11 cellular contexts compared by ENCODE assay signal in genomic region chr16:81519298-81520150, GRCh38.
DNase-seq lines count a peak whose midpoint lies in the region; ATAC-seq and TF ChIP-seq lines count a peak whose summit lies in the region.
"Had no signal": no experiment of that assay in that cellular context is flagged by ENCODE, and none has a peak within 500 bp of the region (broad histone marks: within the 10 kb centered on the region; RNA-seq: fewer than 3 reads in every experiment).

No MANE protein-coding gene starts in this region.

- intact Hi-C loops in Right ventricle myocardium superior (cut with DNase I) = no loop called here
- intact Hi-C loops in right cardiac atrium (cut with DNase I) = no loop called here
- intact Hi-C loops in upper lobe of right lung (cut with DNase I) = no loop called here

- peak; percentile 42 for ATAC-seq in Right ventricle myocardium superior (ENCODE audit: poor library complexity)
- ATAC-seq in right cardiac atrium = no peak
- ATAC-seq in upper lobe of right lung = peak; percentile 62
- ATAC-seq in GM18907 (IDR thresholded peaks at IDR 0.05; ENCODE audit: unreplicated experiment) = no peak

- TF ChIP-seq CTCF in RWPE1 (conservative IDR thresholded peaks at IDR 0.05; ENCODE audit: low read depth) (no peak), upper lobe of right lung (IDR thresholded peaks at IDR 0.05) (no peak)

- WGBS in right cardiac atrium = 84% methylated on average over 9 of the region's 9 CpGs

- H3K4me3 ChIP-seq in right cardiac atrium (ENCODE audit: low read length) (no peak overlapping the region), upper lobe of right lung (no peak overlapping the region)

- no peak for DNase-seq in Right ventricle myocardium superior
- DNase-seq in right cardiac atrium = no peak
- no peak for DNase-seq in RWPE1 (ENCODE audit: low spot score)
- DNase-seq in islet precursor cell = peak; percentile 69
- DNase-seq in upper lobe of right lung = peak; percentile 51
- no peak for DNase-seq in NCI-H1048 (lab: John Stamatoyannopoulos, UW)
- no peak for DNase-seq in NCI-H1092 (lab: John Stamatoyannopoulos, UW)
- DNase-seq: activated CD4-positive, alpha-beta T cell treated with anti-CD3 and anti-CD28 coated beads for 1 hour; NCI-H526 treated with DMSO at 0.1 percent for 48 hours; nephron progenitor cell had no signal

- POLR2A ChIA-PET in RWPE1 (lab: Yijun Ruan, JAX; ENCODE audit: low non-redundant PET) = interaction anchor here (0.7 kb wide), 1 partner anchor 20 kb away, joined by 4 read pairs; no protein-coding TSS in a partner anchor

- H3K4me1 ChIP-seq in right cardiac atrium (ENCODE audit: control insufficient read depth, insufficient read depth, low read length) (peaks cover 7% of the 10 kb centered on the region), upper lobe of right lung (peaks cover 30% of the 10 kb centered on the region)

- H3K27ac ChIP-seq in right cardiac atrium (ENCODE audit: low read length) (no peak overlapping the region), RWPE1 (peak overlapping the region; percentile 44), upper lobe of right lung (no peak overlapping the region)

- H3K27me3 ChIP-seq in right cardiac atrium (ENCODE audit: control insufficient read depth, insufficient read depth) (no peaks in the 10 kb centered on the region), upper lobe of right lung (no peaks in the 10 kb centered on the region)

- CTCF ChIA-PET in RWPE1 (lab: Yijun Ruan, JAX) = interaction anchor here (0.6 kb wide), 1 partner anchor 204 kb away, joined by 3 read pairs; no protein-coding TSS in a partner anchor

- H3K9me3 ChIP-seq in right cardiac atrium (ENCODE audit: control insufficient read depth, low read length) (no peaks in the 10 kb centered on the region), upper lobe of right lung (no peaks in the 10 kb centered on the region)

- H3K36me3 ChIP-seq in upper lobe of right lung = no peaks in the 10 kb centered on the region

Comparison
In these comparisons a context has a peak if more than half of its experiments do, and no peak if none do; other contexts are left out.
1. ATAC-seq: peak in Right ventricle myocardium superior (single experiment) and upper lobe of right lung (single experiment); none in right cardiac atrium (0 of 2) and GM18907 (single experiment).
2. DNase-seq: peak in islet precursor cell (single experiment) and upper lobe of right lung (single experiment); none in Right ventricle myocardium superior (single experiment), right cardiac atrium (0 of 3), RWPE1 (single experiment), NCI-H1048 (single experiment) and NCI-H1092 (single experiment).